11 cellular contexts compared by ENCODE assay signal in genomic region chr7:16129431-16130126, GRCh38.
DNase-seq lines count a peak whose midpoint lies in the region; ATAC-seq and TF ChIP-seq lines count a peak whose summit lies in the region.
"Had no signal": no experiment of that assay in that cellular context is flagged by ENCODE, and none has a peak within 500 bp of the region (broad histone marks: within the 10 kb centered on the region; RNA-seq: fewer than 3 reads in every experiment).

No MANE protein-coding gene starts in this region.

- H3K9me3 ChIP-seq in right atrium auricular region: peaks cover 3 to 8% of the 10 kb centered on the region in 2 donors

- CTCF ChIA-PET in activated CD4-positive, alpha-beta T cell treated with anti-CD3 and anti-CD28 coated beads for 36 hours (lab: Charles Lee): no interaction called here
- CTCF ChIA-PET in WTC11 (lab: Charles Lee): no interaction called here

- no peak overlapping the region for H3K27ac Mint-ChIP-seq in activated CD4-positive, alpha-beta T cell treated with anti-CD3 and anti-CD28 coated beads for 36 hours
- H3K27ac Mint-ChIP-seq in WTC11: no peak overlapping the region
- H3K27ac Mint-ChIP-seq: CD14-positive monocyte had no signal

- no peak overlapping the region for H3K4me3 Mint-ChIP-seq in activated CD4-positive, alpha-beta T cell treated with anti-CD3 and anti-CD28 coated beads for 36 hours
- no peak overlapping the region for H3K4me3 Mint-ChIP-seq in WTC11
- H3K4me3 Mint-ChIP-seq: CD14-positive monocyte had no signal

- no peak overlapping the region for H3K4me3 ChIP-seq in right atrium auricular region
- H3K4me3 ChIP-seq: adrenal gland had no signal

- no peak for TF ChIP-seq CTCF in right atrium auricular region (IDR thresholded peaks at IDR 0.05)
- TF ChIP-seq CTCF in WTC11 (IDR thresholded peaks at IDR 0.05): no peak

- peak overlapping the region; percentile 32 to 66 for H3K27ac ChIP-seq in right atrium auricular region
- H3K27ac ChIP-seq: adrenal gland had no signal

- no peak for DNase-seq in right atrium auricular region (ENCODE audit: low spot score)
- no peak for DNase-seq in Right ventricle myocardium superior
- peak; percentile 56 for DNase-seq in glomerular visceral epithelial cell (ENCODE audit: extremely low spot score)
- DNase-seq in activated CD4-positive, alpha-beta T cell treated with anti-CD3 and anti-CD28 coated beads for 36 hours: no peak
- DNase-seq in mucosa of gallbladder (ENCODE audit: low spot score): no peak
- DNase-seq in WTC11 (ENCODE audit: low spot score): no peak
- DNase-seq in C1 segment of cervical spinal cord (lab: John Stamatoyannopoulos, UW): no peak
- DNase-seq: activated CD4-positive, alpha-beta T cell treated with anti-CD3 and anti-CD28 coated beads, Interleukin-2, amount 50 U/mL, for 1 hour; adrenal gland had no signal

- H3K27me3 Mint-ChIP-seq in activated CD4-positive, alpha-beta T cell treated with anti-CD3 and anti-CD28 coated beads for 36 hours: no peaks in the 10 kb centered on the region
- H3K27me3 Mint-ChIP-seq in WTC11 (ENCODE audit: low read depth): no peaks in the 10 kb centered on the region

- H3K4me1 ChIP-seq in right atrium auricular region: peaks cover 0 to 13% of the 10 kb centered on the region in 2 donors
- H3K4me1 ChIP-seq: adrenal gland had no signal

- H3K36me3 Mint-ChIP-seq in activated CD4-positive, alpha-beta T cell treated with anti-CD3 and anti-CD28 coated beads for 36 hours (ENCODE audit: low read depth): no peaks in the 10 kb centered on the region
- peaks cover 3% of the 10 kb centered on the region; the same call in 1 of the 2 replicates for H3K36me3 Mint-ChIP-seq in WTC11
- H3K36me3 Mint-ChIP-seq: CD14-positive monocyte had no signal

- ATAC-seq in Right ventricle myocardium superior (ENCODE audit: poor library complexity) (no peak), SK-N-SH treated with all-trans-retinoic acid at 6 μM for 48 hours (peak; percentile 90), WTC11 (no peak)
- no peak for ATAC-seq in activated CD4-positive, alpha-beta T cell treated with anti-CD3 and anti-CD28 coated beads for 36 hours

- POLR2A ChIA-PET in activated CD4-positive, alpha-beta T cell treated with anti-CD3 and anti-CD28 coated beads for 36 hours (lab: Charles Lee): interaction anchor here (0.6 kb wide), 1 partner anchor 140 kb away, joined by 4 read pairs; no protein-coding TSS in a partner anchor
- POLR2A ChIA-PET in WTC11 (lab: Charles Lee): no interaction called here

- H3K9me3 Mint-ChIP-seq in activated CD4-positive, alpha-beta T cell treated with anti-CD3 and anti-CD28 coated beads for 36 hours (ENCODE audit: low read depth): peaks cover 4% of the 10 kb centered on the region
- peaks cover 11% of the 10 kb centered on the region for H3K9me3 Mint-ChIP-seq in WTC11

- H3K36me3 ChIP-seq in right atrium auricular region: no peaks in the 10 kb centered on the region
- H3K36me3 ChIP-seq: adrenal gland had no signal

- no peaks in the 10 kb centered on the region for H3K4me1 Mint-ChIP-seq in activated CD4-positive, alpha-beta T cell treated with anti-CD3 and anti-CD28 coated beads for 36 hours
- no peaks in the 10 kb centered on the region for H3K4me1 Mint-ChIP-seq in WTC11
- H3K4me1 Mint-ChIP-seq: CD14-positive monocyte had no signal

- intact Hi-C loops in Right ventricle myocardium superior (cut with DNase I): no loop called here
- intact Hi-C loops in activated CD4-positive, alpha-beta T cell treated with anti-CD3 and anti-CD28 coated beads for 36 hours (cut with DNase I, micrococcal nuclease): no loop called here

- H3K27me3 ChIP-seq in right atrium auricular region: no peaks in the 10 kb centered on the region
- H3K27me3 ChIP-seq: adrenal gland had no signal

TF ChIP-seq in SK-N-SH treated with all-trans-retinoic acid at 6 μM for 48 hours, 23 proteins besides CTCF, POLR2A, EP300 and RAD21:
- TF ChIP-seq ZFP30 (CRISPR knock-in tag; IDR thresholded peaks at IDR 0.05) (no peak), ZFP3 (CRISPR knock-in tag; IDR thresholded peaks at IDR 0.05) (no peak), ZNF565 (CRISPR knock-in tag; conservative IDR thresholded peaks at IDR 0.05; ENCODE audit: low read depth) (no peak), TCF4 (CRISPR knock-in tag; IDR thresholded peaks at IDR 0.05; ENCODE audit: borderline replicate concordance) (no peak), ZC3H10 (CRISPR knock-in tag; IDR thresholded peaks at IDR 0.05) (peak; percentile 55; the same call in 1 of the 2 replicates), BACH2 (CRISPR knock-in tag; IDR thresholded peaks at IDR 0.05; ENCODE audit: borderline replicate concordance) (no peak), GLIS3 (CRISPR knock-in tag; IDR thresholded peaks at IDR 0.05) (no peak), ZNF8 (CRISPR knock-in tag; IDR thresholded peaks at IDR 0.05) (no peak), POU6F1 (CRISPR knock-in tag; IDR thresholded peaks at IDR 0.05; ENCODE audit: borderline replicate concordance, low read depth) (no peak; the same call in 1 of the 2 replicates), TOX (CRISPR knock-in tag; IDR thresholded peaks at IDR 0.05; ENCODE audit: borderline replicate concordance) (peak; percentile 37; the same call in 1 of the 2 replicates), SNAI2 (CRISPR knock-in tag; IDR thresholded peaks at IDR 0.05) (no peak)
- TF ChIP-seq, protein P1, sequence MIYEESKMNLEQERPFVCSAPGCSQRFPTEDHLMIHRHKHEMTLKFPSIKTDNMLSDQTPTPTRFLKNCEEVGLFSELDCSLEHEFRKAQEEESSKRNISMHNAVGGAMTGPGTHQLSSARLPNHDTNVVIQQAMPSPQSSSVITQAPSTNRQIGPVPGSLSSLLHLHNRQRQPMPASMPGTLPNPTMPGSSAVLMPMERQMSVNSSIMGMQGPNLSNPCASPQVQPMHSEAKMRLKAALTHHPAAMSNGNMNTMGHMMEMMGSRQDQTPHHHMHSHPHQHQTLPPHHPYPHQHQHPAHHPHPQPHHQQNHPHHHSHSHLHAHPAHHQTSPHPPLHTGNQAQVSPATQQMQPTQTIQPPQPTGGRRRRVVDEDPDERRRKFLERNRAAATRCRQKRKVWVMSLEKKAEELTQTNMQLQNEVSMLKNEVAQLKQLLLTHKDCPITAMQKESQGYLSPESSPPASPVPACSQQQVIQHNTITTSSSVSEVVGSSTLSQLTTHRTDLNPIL (CRISPR knock-in tag; IDR thresholded peaks at IDR 0.05; ENCODE audit: low read depth): no peak
TF ChIP-seq in SK-N-SH treated with all-trans-retinoic acid at 6 μM for 48 hours: peak in this region for 2.

TF ChIP-seq in WTC11, 78 proteins besides CTCF, POLR2A, EP300 and RAD21:
- TF ChIP-seq IRF2 (CRISPR knock-in tag; IDR thresholded peaks at IDR 0.05; ENCODE audit: borderline replicate concordance, low read depth) (no peak), RORB (CRISPR knock-in tag; IDR thresholded peaks at IDR 0.05) (no peak), NR3C1 (CRISPR knock-in tag; conservative IDR thresholded peaks at IDR 0.05; ENCODE audit: low read depth) (no peak), CREM (CRISPR knock-in tag; IDR thresholded peaks at IDR 0.05) (no peak), PRDM15 (CRISPR knock-in tag; IDR thresholded peaks at IDR 0.05) (no peak), GABPB1 (CRISPR knock-in tag; IDR thresholded peaks at IDR 0.05) (no peak), KAT7 (CRISPR knock-in tag; IDR thresholded peaks at IDR 0.05; ENCODE audit: borderline replicate concordance) (no peak), ZMAT4 (CRISPR knock-in tag; IDR thresholded peaks at IDR 0.05) (no peak)
- TF ChIP-seq, protein P2, sequence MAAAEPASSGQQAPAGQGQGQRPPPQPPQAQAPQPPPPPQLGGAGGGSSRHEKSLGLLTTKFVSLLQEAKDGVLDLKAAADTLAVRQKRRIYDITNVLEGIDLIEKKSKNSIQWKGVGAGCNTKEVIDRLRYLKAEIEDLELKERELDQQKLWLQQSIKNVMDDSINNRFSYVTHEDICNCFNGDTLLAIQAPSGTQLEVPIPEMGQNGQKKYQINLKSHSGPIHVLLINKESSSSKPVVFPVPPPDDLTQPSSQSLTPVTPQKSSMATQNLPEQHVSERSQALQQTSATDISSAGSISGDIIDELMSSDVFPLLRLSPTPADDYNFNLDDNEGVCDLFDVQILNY (CRISPR knock-in tag; IDR thresholded peaks at IDR 0.05): no peak
TF ChIP-seq in WTC11: peak in this region for 0.
